ENCODE assay signal across 21 cellular contexts in genomic region chr1:25170439-25170838, GRCh38.
DNase-seq lines count a peak whose midpoint lies in the region; TF ChIP-seq lines count a peak whose summit lies in the region.
"Had no signal": no experiment of that assay in that cellular context is flagged by ENCODE, and none has a peak within 500 bp of the region (broad histone marks: within the 10 kb centered on the region; RNA-seq: fewer than 3 reads in every experiment).

No MANE protein-coding gene starts in this region.

- no peaks in the 10 kb centered on the region for H3K36me3 Mint-ChIP-seq in osteocyte (ENCODE audit: unreplicated experiment)
- peaks cover 0 to 3% (median 0%) of the 10 kb centered on the region in 3 donors for H3K36me3 Mint-ChIP-seq in CD8-positive, alpha-beta memory T cell
- H3K36me3 Mint-ChIP-seq: CD14-positive monocyte had no signal

- no peak overlapping the region for H3K4me3 Mint-ChIP-seq in osteocyte (ENCODE audit: unreplicated experiment)
- H3K4me3 Mint-ChIP-seq in CD8-positive, alpha-beta memory T cell = no peak overlapping the region
- H3K4me3 Mint-ChIP-seq: CD14-positive monocyte; CD4-positive, alpha-beta T cell; GM23338; H9; HFFc6 had no signal

- no peak overlapping the region for H3K27ac ChIP-seq in esophagus muscularis mucosa (replicated peaks in 1 of 4)
- no peak overlapping the region for H3K27ac ChIP-seq in CD8-positive, alpha-beta memory T cell (ENCODE audit: low read depth, low read length)
- H3K27ac ChIP-seq: 22Rv1; BLaER1 treated with 17β-estradiol and CSF1 and Interleukin-3, amounts not matched to agents 10 nM and 100 nM had no signal

- no peaks in the 10 kb centered on the region for H3K9me3 ChIP-seq in esophagus muscularis mucosa
- H3K9me3 ChIP-seq in CD8-positive, alpha-beta memory T cell (ENCODE audit: low read length) = no peaks in the 10 kb centered on the region
- H3K9me3 ChIP-seq: BE2C had no signal

- no peak for TF ChIP-seq EP300 in esophagus muscularis mucosa (IDR thresholded peaks at IDR 0.05)

- no peaks in the 10 kb centered on the region for H3K27me3 ChIP-seq in esophagus muscularis mucosa
- no peaks in the 10 kb centered on the region for H3K27me3 ChIP-seq in CD8-positive, alpha-beta memory T cell (ENCODE audit: insufficient read depth, low read length, poor library complexity, severe bottlenecking)
- H3K27me3 ChIP-seq: BE2C had no signal

- no peak for TF ChIP-seq CTCF in esophagus muscularis mucosa (IDR thresholded peaks at IDR 0.05)
- TF ChIP-seq CTCF in osteocyte (IDR thresholded peaks at IDR 0.05) = no peak

- H3K27ac Mint-ChIP-seq in osteocyte (ENCODE audit: unreplicated experiment) = no peak overlapping the region
- no peak overlapping the region for H3K27ac Mint-ChIP-seq in CD8-positive, alpha-beta memory T cell
- H3K27ac Mint-ChIP-seq: CD4-positive, alpha-beta T cell; GM23338; H9; HFFc6 had no signal

- H3K4me1 Mint-ChIP-seq in osteocyte (ENCODE audit: unreplicated experiment) = peaks cover 6% of the 10 kb centered on the region
- no peaks in the 10 kb centered on the region for H3K4me1 Mint-ChIP-seq in CD8-positive, alpha-beta memory T cell
- H3K4me1 Mint-ChIP-seq: CD14-positive monocyte had no signal

- POLR2A ChIA-PET in CD8-positive, alpha-beta memory T cell (lab: Charles Lee) = interaction anchor here (0.6 kb wide), 1 partner anchor 360 kb away, joined by 3 read pairs; no protein-coding TSS in a partner anchor

- WGBS in esophagus muscularis mucosa = 94% methylated on average over 6 of the region's 6 CpGs

- H3K9me3 Mint-ChIP-seq in osteocyte (ENCODE audit: unreplicated experiment) = no peaks in the 10 kb centered on the region
- H3K9me3 Mint-ChIP-seq in CD8-positive, alpha-beta memory T cell = no peaks in the 10 kb centered on the region
- H3K9me3 Mint-ChIP-seq: GM23338, H9, HFFc6 had no signal

- peaks cover 13% of the 10 kb centered on the region for H3K27me3 Mint-ChIP-seq in osteocyte (ENCODE audit: unreplicated experiment)
- H3K27me3 Mint-ChIP-seq in CD8-positive, alpha-beta memory T cell = no peaks in the 10 kb centered on the region
- H3K27me3 Mint-ChIP-seq: CD4-positive, alpha-beta T cell had no signal

- no peak overlapping the region for H3K4me3 ChIP-seq in esophagus muscularis mucosa
- no peak overlapping the region for H3K4me3 ChIP-seq in CD8-positive, alpha-beta memory T cell (ENCODE audit: low read length)
- H3K4me3 ChIP-seq: BLaER1 treated with 17β-estradiol and CSF1 and Interleukin-3, amounts not matched to agents 10 nM and 100 nM; GM23338 had no signal

- H3K4me1 ChIP-seq in esophagus muscularis mucosa = no peaks in the 10 kb centered on the region
- H3K4me1 ChIP-seq in CD8-positive, alpha-beta memory T cell (ENCODE audit: insufficient read depth, low read length) = no peaks in the 10 kb centered on the region
- H3K4me1 ChIP-seq: BE2C had no signal

- intact Hi-C loops in esophagus muscularis mucosa (cut with DNase I) = no loop called here

- CTCF ChIA-PET in CD8-positive, alpha-beta memory T cell (lab: Charles Lee) = interaction anchor here (1.1 kb wide), 1 partner anchor 8 kb away, joined by 4 read pairs; no protein-coding TSS in a partner anchor

- no peaks in the 10 kb centered on the region for H3K36me3 ChIP-seq in esophagus muscularis mucosa
- no peaks in the 10 kb centered on the region for H3K36me3 ChIP-seq in CD8-positive, alpha-beta memory T cell (ENCODE audit: insufficient read depth, low read length)
- H3K36me3 ChIP-seq: BE2C; BLaER1 treated with 17β-estradiol and CSF1 and Interleukin-3, amounts not matched to agents 10 nM and 100 nM had no signal

- DNase-seq in NCI-H2171 treated with DMSO at 0.1 percent for 48 hours (lab: John Stamatoyannopoulos, UW) = peak; percentile 22
- no peak for DNase-seq in NCI-H2171 (lab: John Stamatoyannopoulos, UW)
- DNase-seq in AG08395 (ENCODE audit: low spot score) = peak; percentile 1
- DNase-seq in esophagus muscularis mucosa (ENCODE audit: extremely low spot score) = peak; percentile 60
- DNase-seq in osteocyte (ENCODE audit: extremely low spot score, unreplicated experiment) = peak; percentile 53
- no peak for DNase-seq in CD8-positive, alpha-beta memory T cell
- DNase-seq in NCI-H2227 (lab: John Stamatoyannopoulos, UW; ENCODE audit: unreplicated experiment) = no peak
- DNase-seq: AML-193; BE2C; Calu3; CD4-positive, alpha-beta T cell; COR-L47; DMS53; DMS79 treated with DMSO at 0.1 percent for 48 hours; GF-D8; H9; HFFc6 had no signal

- TF ChIP-seq POLR2A in esophagus muscularis mucosa (IDR thresholded peaks at IDR 0.05; ENCODE audit: low read depth) = no peak

Comparison
In these comparisons a context has a peak if more than half of its experiments do, and no peak if none do; other contexts are left out.
1. DNase-seq: peak in NCI-H2171 treated with DMSO at 0.1 percent for 48 hours (single experiment), AG08395 (single experiment), esophagus muscularis mucosa (single experiment) and osteocyte (single experiment); none in NCI-H2171 (single experiment), CD8-positive, alpha-beta memory T cell (0 of 5) and NCI-H2227 (single experiment).